Comparison of ENCODE assay signal across 2 cellular contexts in the genomic region with DNA sequence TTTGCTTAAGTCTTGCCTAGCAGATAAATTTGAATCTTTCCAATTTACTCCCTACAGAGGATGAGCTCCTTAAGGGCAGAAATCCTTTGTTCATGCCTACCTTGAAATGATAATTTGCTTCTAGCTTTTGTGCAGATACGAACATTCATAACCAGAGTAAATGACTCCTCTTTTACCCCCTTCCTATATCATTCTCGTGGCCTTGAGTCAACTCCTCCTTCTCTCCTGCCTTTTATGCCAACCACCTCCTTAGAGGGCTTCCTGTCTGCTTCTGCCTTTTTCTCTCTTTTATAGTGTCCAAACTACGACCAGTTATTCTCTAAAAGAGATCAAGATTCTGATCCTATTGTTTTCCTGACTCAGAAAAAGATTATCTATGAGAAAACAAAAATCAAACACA.
TF ChIP-seq lines count a peak whose summit lies in the region.

No MANE protein-coding gene starts in this region.

TF ChIP-seq in GM23338, 12 proteins besides CTCF, POLR2A, EP300 and RAD21 (continued from another document):
- TF ChIP-seq STAT1 (IDR thresholded peaks at IDR 0.05; ENCODE audit: unreplicated experiment) (no peak), ZNF331 (CRISPR knock-in tag; IDR thresholded peaks at IDR 0.05; ENCODE audit: low read depth) (no peak), ZNF114 (CRISPR knock-in tag; IDR thresholded peaks at IDR 0.05) (no peak), EZH2phosphoT487 (IDR thresholded peaks at IDR 0.05; ENCODE audit: unreplicated experiment) (no peak), NANOG (IDR thresholded peaks at IDR 0.05; ENCODE audit: borderline replicate concordance) (no peak), CREB1 (CRISPR knock-in tag; IDR thresholded peaks at IDR 0.05; ENCODE audit: low read depth) (no peak), POLR2AphosphoS5 (IDR thresholded peaks at IDR 0.05; ENCODE audit: low read depth) (no peak)
- TF ChIP-seq, protein P1, sequence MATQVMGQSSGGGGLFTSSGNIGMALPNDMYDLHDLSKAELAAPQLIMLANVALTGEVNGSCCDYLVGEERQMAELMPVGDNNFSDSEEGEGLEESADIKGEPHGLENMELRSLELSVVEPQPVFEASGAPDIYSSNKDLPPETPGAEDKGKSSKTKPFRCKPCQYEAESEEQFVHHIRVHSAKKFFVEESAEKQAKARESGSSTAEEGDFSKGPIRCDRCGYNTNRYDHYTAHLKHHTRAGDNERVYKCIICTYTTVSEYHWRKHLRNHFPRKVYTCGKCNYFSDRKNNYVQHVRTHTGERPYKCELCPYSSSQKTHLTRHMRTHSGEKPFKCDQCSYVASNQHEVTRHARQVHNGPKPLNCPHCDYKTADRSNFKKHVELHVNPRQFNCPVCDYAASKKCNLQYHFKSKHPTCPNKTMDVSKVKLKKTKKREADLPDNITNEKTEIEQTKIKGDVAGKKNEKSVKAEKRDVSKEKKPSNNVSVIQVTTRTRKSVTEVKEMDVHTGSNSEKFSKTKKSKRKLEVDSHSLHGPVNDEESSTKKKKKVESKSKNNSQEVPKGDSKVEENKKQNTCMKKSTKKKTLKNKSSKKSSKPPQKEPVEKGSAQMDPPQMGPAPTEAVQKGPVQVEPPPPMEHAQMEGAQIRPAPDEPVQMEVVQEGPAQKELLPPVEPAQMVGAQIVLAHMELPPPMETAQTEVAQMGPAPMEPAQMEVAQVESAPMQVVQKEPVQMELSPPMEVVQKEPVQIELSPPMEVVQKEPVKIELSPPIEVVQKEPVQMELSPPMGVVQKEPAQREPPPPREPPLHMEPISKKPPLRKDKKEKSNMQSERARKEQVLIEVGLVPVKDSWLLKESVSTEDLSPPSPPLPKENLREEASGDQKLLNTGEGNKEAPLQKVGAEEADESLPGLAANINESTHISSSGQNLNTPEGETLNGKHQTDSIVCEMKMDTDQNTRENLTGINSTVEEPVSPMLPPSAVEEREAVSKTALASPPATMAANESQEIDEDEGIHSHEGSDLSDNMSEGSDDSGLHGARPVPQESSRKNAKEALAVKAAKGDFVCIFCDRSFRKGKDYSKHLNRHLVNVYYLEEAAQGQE (IDR thresholded peaks at IDR 0.05; ENCODE audit: unreplicated experiment) = no peak
- TF ChIP-seq, protein P2, sequence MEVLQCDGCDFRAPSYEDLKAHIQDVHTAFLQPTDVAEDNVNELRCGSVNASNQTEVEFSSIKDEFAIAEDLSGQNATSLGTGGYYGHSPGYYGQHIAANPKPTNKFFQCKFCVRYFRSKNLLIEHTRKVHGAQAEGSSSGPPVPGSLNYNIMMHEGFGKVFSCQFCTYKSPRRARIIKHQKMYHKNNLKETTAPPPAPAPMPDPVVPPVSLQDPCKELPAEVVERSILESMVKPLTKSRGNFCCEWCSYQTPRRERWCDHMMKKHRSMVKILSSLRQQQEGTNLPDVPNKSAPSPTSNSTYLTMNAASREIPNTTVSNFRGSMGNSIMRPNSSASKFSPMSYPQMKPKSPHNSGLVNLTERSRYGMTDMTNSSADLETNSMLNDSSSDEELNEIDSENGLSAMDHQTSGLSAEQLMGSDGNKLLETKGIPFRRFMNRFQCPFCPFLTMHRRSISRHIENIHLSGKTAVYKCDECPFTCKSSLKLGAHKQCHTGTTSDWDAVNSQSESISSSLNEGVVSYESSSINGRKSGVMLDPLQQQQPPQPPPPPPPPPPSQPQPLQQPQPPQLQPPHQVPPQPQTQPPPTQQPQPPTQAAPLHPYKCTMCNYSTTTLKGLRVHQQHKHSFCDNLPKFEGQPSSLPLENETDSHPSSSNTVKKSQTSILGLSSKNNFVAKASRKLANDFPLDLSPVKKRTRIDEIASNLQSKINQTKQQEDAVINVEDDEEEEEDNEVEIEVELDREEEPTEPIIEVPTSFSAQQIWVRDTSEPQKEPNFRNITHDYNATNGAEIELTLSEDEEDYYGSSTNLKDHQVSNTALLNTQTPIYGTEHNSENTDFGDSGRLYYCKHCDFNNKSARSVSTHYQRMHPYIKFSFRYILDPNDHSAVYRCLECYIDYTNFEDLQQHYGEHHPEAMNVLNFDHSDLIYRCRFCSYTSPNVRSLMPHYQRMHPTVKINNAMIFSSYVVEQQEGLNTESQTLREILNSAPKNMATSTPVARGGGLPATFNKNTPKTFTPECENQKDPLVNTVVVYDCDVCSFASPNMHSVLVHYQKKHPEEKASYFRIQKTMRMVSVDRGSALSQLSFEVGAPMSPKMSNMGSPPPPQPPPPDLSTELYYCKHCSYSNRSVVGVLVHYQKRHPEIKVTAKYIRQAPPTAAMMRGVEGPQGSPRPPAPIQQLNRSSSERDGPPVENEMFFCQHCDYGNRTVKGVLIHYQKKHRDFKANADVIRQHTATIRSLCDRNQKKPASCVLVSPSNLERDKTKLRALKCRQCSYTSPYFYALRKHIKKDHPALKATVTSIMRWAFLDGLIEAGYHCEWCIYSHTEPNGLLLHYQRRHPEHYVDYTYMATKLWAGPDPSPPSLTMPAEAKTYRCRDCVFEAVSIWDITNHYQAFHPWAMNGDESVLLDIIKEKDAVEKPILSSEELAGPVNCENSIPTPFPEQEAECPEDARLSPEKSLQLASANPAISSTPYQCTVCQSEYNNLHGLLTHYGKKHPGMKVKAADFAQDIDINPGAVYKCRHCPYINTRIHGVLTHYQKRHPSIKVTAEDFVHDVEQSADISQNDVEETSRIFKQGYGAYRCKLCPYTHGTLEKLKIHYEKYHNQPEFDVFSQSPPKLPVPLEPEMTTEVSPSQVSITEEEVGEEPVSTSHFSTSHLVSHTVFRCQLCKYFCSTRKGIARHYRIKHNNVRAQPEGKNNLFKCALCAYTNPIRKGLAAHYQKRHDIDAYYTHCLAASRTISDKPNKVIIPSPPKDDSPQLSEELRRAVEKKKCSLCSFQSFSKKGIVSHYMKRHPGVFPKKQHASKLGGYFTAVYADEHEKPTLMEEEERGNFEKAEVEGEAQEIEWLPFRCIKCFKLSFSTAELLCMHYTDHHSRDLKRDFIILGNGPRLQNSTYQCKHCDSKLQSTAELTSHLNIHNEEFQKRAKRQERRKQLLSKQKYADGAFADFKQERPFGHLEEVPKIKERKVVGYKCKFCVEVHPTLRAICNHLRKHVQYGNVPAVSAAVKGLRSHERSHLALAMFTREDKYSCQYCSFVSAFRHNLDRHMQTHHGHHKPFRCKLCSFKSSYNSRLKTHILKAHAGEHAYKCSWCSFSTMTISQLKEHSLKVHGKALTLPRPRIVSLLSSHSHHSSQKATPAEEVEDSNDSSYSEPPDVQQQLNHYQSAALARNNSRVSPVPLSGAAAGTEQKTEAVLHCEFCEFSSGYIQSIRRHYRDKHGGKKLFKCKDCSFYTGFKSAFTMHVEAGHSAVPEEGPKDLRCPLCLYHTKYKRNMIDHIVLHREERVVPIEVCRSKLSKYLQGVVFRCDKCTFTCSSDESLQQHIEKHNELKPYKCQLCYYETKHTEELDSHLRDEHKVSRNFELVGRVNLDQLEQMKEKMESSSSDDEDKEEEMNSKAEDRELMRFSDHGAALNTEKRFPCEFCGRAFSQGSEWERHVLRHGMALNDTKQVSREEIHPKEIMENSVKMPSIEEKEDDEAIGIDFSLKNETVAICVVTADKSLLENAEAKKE (CRISPR knock-in tag; IDR thresholded peaks at IDR 0.05) = no peak
- TF ChIP-seq, protein P3, sequence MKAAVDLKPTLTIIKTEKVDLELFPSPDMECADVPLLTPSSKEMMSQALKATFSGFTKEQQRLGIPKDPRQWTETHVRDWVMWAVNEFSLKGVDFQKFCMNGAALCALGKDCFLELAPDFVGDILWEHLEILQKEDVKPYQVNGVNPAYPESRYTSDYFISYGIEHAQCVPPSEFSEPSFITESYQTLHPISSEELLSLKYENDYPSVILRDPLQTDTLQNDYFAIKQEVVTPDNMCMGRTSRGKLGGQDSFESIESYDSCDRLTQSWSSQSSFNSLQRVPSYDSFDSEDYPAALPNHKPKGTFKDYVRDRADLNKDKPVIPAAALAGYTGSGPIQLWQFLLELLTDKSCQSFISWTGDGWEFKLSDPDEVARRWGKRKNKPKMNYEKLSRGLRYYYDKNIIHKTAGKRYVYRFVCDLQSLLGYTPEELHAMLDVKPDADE (IDR thresholded peaks at IDR 0.05) = no peak

TF ChIP-seq in endothelial cell of umbilical vein, 7 proteins besides CTCF, POLR2A, EP300 and RAD21 (continued from another document):
- TF ChIP-seq JUN (IDR thresholded peaks at IDR 0.05; ENCODE audit: borderline replicate concordance, insufficient read depth, insufficient read length, low read depth) = no peak
- TF ChIP-seq POLR2AphosphoS5 (IDR thresholded peaks at IDR 0.05; ENCODE audit: insufficient read depth, low read depth, low read length) = no peak
- TF ChIP-seq, protein P4, sequence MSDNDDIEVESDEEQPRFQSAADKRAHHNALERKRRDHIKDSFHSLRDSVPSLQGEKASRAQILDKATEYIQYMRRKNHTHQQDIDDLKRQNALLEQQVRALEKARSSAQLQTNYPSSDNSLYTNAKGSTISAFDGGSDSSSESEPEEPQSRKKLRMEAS (IDR thresholded peaks at IDR 0.05; ENCODE audit: insufficient read depth, insufficient read length) = no peak
- no peak for TF ChIP-seq MYC (IDR thresholded peaks at IDR 0.05; ENCODE audit: low read depth, low read length)
- TF ChIP-seq GATA2 (IDR thresholded peaks at IDR 0.05; ENCODE audit: insufficient read depth, insufficient read length, low read depth, low read length) = no peak
- no peak for TF ChIP-seq FOS (IDR thresholded peaks at IDR 0.05; ENCODE audit: borderline replicate concordance, insufficient read depth, low read length)
